Comparison of ENCODE assay signal across 1 cellular context in the genomic region with DNA sequence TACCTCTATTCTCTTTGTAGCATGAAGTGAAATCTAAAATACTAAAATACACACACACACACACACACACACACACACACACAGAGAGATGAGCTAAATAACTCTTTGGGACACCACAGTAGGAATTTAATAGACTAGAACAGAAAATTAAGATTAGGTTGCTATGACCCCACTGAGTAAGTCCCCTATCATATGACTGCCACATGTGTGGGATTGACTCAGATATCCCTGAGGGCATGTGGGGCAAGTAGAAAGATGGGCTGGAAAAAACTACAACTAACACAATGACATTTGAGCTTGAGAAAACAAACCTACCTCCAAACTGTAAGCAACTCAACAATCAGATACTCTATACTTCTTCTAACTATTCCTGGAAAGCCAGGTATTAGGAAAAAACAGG.
TF ChIP-seq lines count a peak whose summit lies in the region.

No MANE protein-coding gene starts in this region.

TF ChIP-seq in K562, 482 proteins besides CTCF, POLR2A, EP300 and RAD21:
- TF ChIP-seq RFX1 (IDR thresholded peaks at IDR 0.05) (peak; percentile 8; the same call in 1 of the 2 replicates), ZNF23 (CRISPR knock-in tag; IDR thresholded peaks at IDR 0.05) (no peak), RNF2 (IDR thresholded peaks at IDR 0.05) (no peak)
TF ChIP-seq in K562: peak in this region for 1.
